Comparison of ENCODE assay signal across 29 cellular contexts in genomic region chr6:66094615-66095014, GRCh38.
"Had no signal": no experiment of that assay in that cellular context is flagged by ENCODE, and none has a peak within 500 bp of the region (broad histone marks: within the 10 kb centered on the region; RNA-seq: fewer than 3 reads in every experiment).

No MANE protein-coding gene starts in this region.

- H3K4me3 ChIP-seq: adrenal gland, body of pancreas, colonic mucosa, esophagus squamous epithelium, gastroesophageal sphincter had no signal

- H3K27me3 ChIP-seq: adrenal gland, body of pancreas, colonic mucosa, esophagus squamous epithelium, gastroesophageal sphincter had no signal

- FAIRE-seq: endometrium had no signal

- H3K27me3 Mint-ChIP-seq: activated B cell treated with CpG ODN at 0.5 μM for 24 hours; activated CD4-positive, alpha-beta memory T cell treated with anti-CD3 and anti-CD28 coated beads for 36 hours; activated CD8-positive, alpha-beta memory T cell treated with anti-CD3 and anti-CD28 coated beads, Interleukin-2, amount 10 ng/mL, durations not matched to agents 7 days and 5 days; activated naive CD4-positive, alpha-beta T cell treated with anti-CD3 and anti-CD28 coated beads, Interleukin-2, amount 50 U/mL, for 24 hours; activated naive CD8-positive, alpha-beta T cell treated with anti-CD3 and anti-CD28 coated beads for 36 hours; activated naive CD8-positive, alpha-beta T cell treated with anti-CD3 and anti-CD28 coated beads, Interleukin-2, amount 50 U/mL, for 24 hours; activated T-cell treated with anti-CD3 and anti-CD28 coated beads, Interleukin-2, amount 50 U/mL, for 24 hours; T-cell had no signal

- ATAC-seq: activated CD4-positive, CD25-positive, alpha-beta regulatory T cell treated with anti-CD3 and anti-CD28 coated beads, Interleukin-2, amount 50 U/mL, for 24 hours; activated CD8-positive, alpha-beta memory T cell treated with anti-CD3 and anti-CD28 coated beads, Interleukin-2, amount 10 ng/mL, durations not matched to agents 7 days and 5 days; activated CD8-positive, alpha-beta T cell treated with anti-CD3 and anti-CD28 coated beads, Interleukin-2, amount 10 ng/mL, durations not matched to agents 7 days and 5 days; activated naive CD8-positive, alpha-beta T cell treated with anti-CD3 and anti-CD28 coated beads, Interleukin-2, amount 50 U/mL, for 24 hours; activated T-cell treated with anti-CD3 and anti-CD28 coated beads, Interleukin-2, amount 50 U/mL, for 72 hours; body of pancreas; gastroesophageal sphincter; T-cell had no signal

- H3K36me3 Mint-ChIP-seq: activated CD4-positive, alpha-beta memory T cell treated with anti-CD3 and anti-CD28 coated beads for 36 hours; activated CD8-positive, alpha-beta memory T cell treated with anti-CD3 and anti-CD28 coated beads, Interleukin-2, amount 10 ng/mL, durations not matched to agents 7 days and 5 days; activated naive CD4-positive, alpha-beta T cell treated with anti-CD3 and anti-CD28 coated beads, Interleukin-2, amount 50 U/mL, for 24 hours; activated naive CD8-positive, alpha-beta T cell treated with anti-CD3 and anti-CD28 coated beads for 36 hours; T-cell had no signal

- DNase-seq: activated B cell treated with CpG ODN at 0.5 μM for 24 hours; activated CD4-positive, alpha-beta memory T cell treated with anti-CD3 and anti-CD28 coated beads for 36 hours; activated CD4-positive, alpha-beta T cell treated with anti-CD3 and anti-CD28 coated beads for 48 hours; activated CD8-positive, alpha-beta memory T cell treated with anti-CD3 and anti-CD28 coated beads, Interleukin-2, amount 10 ng/mL, durations not matched to agents 7 days and 5 days; activated CD8-positive, alpha-beta memory T cell treated with anti-CD3 and anti-CD28 coated beads, Interleukin-2, amount 50 U/mL, for 4 hours; activated CD8-positive, alpha-beta T cell treated with anti-CD3 and anti-CD28 coated beads, Interleukin-2, amount 10 ng/mL, durations not matched to agents 7 days and 5 days; activated naive CD4-positive, alpha-beta T cell treated with anti-CD3 and anti-CD28 coated beads for 36 hours; activated naive CD8-positive, alpha-beta T cell treated with anti-CD3 and anti-CD28 coated beads for 36 hours; activated naive CD8-positive, alpha-beta T cell treated with anti-CD3 and anti-CD28 coated beads, Interleukin-2, amount 50 U/mL, for 24 hours; activated T-cell treated with anti-CD3 and anti-CD28 coated beads, Interleukin-2, amount 50 U/mL, for 24 hours; activated T-cell treated with anti-CD3 and anti-CD28 coated beads, Interleukin-2, amount 50 U/mL, for 72 hours; adrenal gland; amygdala; body of pancreas; caudate nucleus; colonic mucosa; effector CD8-positive, alpha-beta T cell; esophagus squamous epithelium; foreskin melanocyte; SW 1271; T-cell; T1000; WERI-Rb-1 had no signal

- H3K27ac ChIP-seq: adrenal gland, body of pancreas, colonic mucosa, epithelial cell of prostate, esophagus squamous epithelium, gastroesophageal sphincter, WERI-Rb-1 had no signal

- H3K9me3 ChIP-seq: adrenal gland, body of pancreas, colonic mucosa, esophagus squamous epithelium, gastroesophageal sphincter had no signal

- H3K36me3 ChIP-seq: adrenal gland, colonic mucosa, esophagus squamous epithelium, gastroesophageal sphincter, WERI-Rb-1 had no signal

- H3K4me1 Mint-ChIP-seq: activated B cell treated with CpG ODN at 0.5 μM for 24 hours; activated CD8-positive, alpha-beta memory T cell treated with anti-CD3 and anti-CD28 coated beads, Interleukin-2, amount 10 ng/mL, durations not matched to agents 7 days and 5 days; activated naive CD4-positive, alpha-beta T cell treated with anti-CD3 and anti-CD28 coated beads, Interleukin-2, amount 50 U/mL, for 24 hours; activated naive CD8-positive, alpha-beta T cell treated with anti-CD3 and anti-CD28 coated beads for 36 hours; activated naive CD8-positive, alpha-beta T cell treated with anti-CD3 and anti-CD28 coated beads, Interleukin-2, amount 50 U/mL, for 24 hours; T-cell had no signal

- H3K4me1 ChIP-seq: adrenal gland, body of pancreas, colonic mucosa, esophagus squamous epithelium, gastroesophageal sphincter had no signal

- H3K27ac Mint-ChIP-seq: activated B cell treated with CpG ODN at 0.5 μM for 24 hours; activated CD4-positive, alpha-beta memory T cell treated with anti-CD3 and anti-CD28 coated beads for 36 hours; activated CD8-positive, alpha-beta memory T cell treated with anti-CD3 and anti-CD28 coated beads, Interleukin-2, amount 10 ng/mL, durations not matched to agents 7 days and 5 days; activated CD8-positive, alpha-beta T cell treated with anti-CD3 and anti-CD28 coated beads, Interleukin-2, amount 10 ng/mL, durations not matched to agents 7 days and 5 days; activated naive CD4-positive, alpha-beta T cell treated with anti-CD3 and anti-CD28 coated beads for 36 hours; activated naive CD4-positive, alpha-beta T cell treated with anti-CD3 and anti-CD28 coated beads, Interleukin-2, amount 50 U/mL, for 24 hours; activated naive CD8-positive, alpha-beta T cell treated with anti-CD3 and anti-CD28 coated beads for 36 hours; activated naive CD8-positive, alpha-beta T cell treated with anti-CD3 and anti-CD28 coated beads, Interleukin-2, amount 50 U/mL, for 24 hours; activated T-cell treated with anti-CD3 and anti-CD28 coated beads, Interleukin-2, amount 50 U/mL, for 24 hours; activated T-cell treated with anti-CD3 and anti-CD28 coated beads, Interleukin-2, amount 50 U/mL, for 72 hours; T-cell; T-helper 1 cell treated with Interleukin-12 subunit alpha and Interleukin-12 subunit beta and Interleukin-4 antibody, amounts not matched to agents 30 μg/mL and 1 μg/mL, for 36 hours had no signal

- H3K4me3 Mint-ChIP-seq: activated B cell treated with CpG ODN at 0.5 μM for 24 hours; activated CD4-positive, alpha-beta memory T cell treated with anti-CD3 and anti-CD28 coated beads for 36 hours; activated CD8-positive, alpha-beta memory T cell treated with anti-CD3 and anti-CD28 coated beads, Interleukin-2, amount 10 ng/mL, durations not matched to agents 7 days and 5 days; activated CD8-positive, alpha-beta T cell treated with anti-CD3 and anti-CD28 coated beads, Interleukin-2, amount 10 ng/mL, durations not matched to agents 7 days and 5 days; activated naive CD4-positive, alpha-beta T cell treated with anti-CD3 and anti-CD28 coated beads for 36 hours; activated naive CD4-positive, alpha-beta T cell treated with anti-CD3 and anti-CD28 coated beads, Interleukin-2, amount 50 U/mL, for 24 hours; activated naive CD8-positive, alpha-beta T cell treated with anti-CD3 and anti-CD28 coated beads for 36 hours; activated naive CD8-positive, alpha-beta T cell treated with anti-CD3 and anti-CD28 coated beads, Interleukin-2, amount 50 U/mL, for 24 hours; activated T-cell treated with anti-CD3 and anti-CD28 coated beads, Interleukin-2, amount 50 U/mL, for 24 hours; activated T-cell treated with anti-CD3 and anti-CD28 coated beads, Interleukin-2, amount 50 U/mL, for 72 hours; T-cell; T-helper 1 cell treated with Interleukin-12 subunit alpha and Interleukin-12 subunit beta and Interleukin-4 antibody, amounts not matched to agents 30 μg/mL and 1 μg/mL, for 36 hours had no signal
